In the genomic region with DNA sequence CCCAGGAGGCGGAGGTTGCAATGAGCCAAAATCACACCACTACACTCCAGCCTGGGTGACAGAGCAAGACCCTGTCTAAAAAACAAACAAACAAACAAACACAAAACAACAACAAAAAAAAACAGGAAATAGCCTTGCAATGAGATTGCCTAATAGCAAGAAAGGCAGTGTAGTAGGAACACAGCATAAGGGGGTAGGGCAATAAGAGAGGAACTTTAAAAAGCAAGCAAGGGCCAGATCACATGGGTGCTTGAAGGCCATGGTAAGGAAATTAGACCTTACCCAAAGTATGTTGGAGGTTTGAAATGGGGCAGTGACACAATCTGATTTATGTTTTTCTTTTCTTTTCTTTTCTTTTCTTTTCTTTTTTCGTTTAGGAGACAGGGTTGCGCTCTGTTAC, we compare ENCODE assay signal across 1 cellular context.
TF ChIP-seq lines count a peak whose summit lies in the region.

No MANE protein-coding gene starts in this region.

TF ChIP-seq in GM12878, 131 proteins besides CTCF, POLR2A, EP300 and RAD21:
- TF ChIP-seq TARDBP (IDR thresholded peaks at IDR 0.05; ENCODE audit: borderline replicate concordance): no peak
- no peak for TF ChIP-seq GATAD2B (conservative IDR thresholded peaks at IDR 0.05; ENCODE audit: low read depth)
